21 cellular contexts compared by ENCODE assay signal in the genomic region with DNA sequence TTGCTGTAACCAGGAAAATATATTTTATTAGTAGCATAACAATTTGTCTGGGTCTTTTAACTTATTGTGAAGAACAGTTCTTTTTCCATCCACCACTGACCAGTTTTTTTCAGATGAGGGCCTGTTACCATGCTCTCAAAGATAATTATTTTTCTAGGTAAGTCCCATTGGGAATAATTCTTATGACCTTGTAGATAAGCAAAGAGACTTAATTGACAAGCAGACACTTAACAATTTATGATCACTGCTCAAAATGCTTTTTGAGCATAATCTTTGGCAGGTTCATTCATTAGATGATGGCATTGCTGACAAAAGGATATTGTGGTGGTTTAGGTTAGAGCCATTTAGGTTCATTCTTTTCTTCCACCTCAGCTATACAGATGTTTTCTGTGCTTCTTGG. TPM values are rescaled to one million over a fixed set of nuclear protein-coding genes. Genes with fewer than 3 reads are reported as not detected.
DNase-seq lines count a peak whose midpoint lies in the region; ATAC-seq and TF ChIP-seq lines count a peak whose summit lies in the region.
"Had no signal": no experiment of that assay in that cellular context is flagged by ENCODE, and none has a peak within 500 bp of the region (broad histone marks: within the 10 kb centered on the region; RNA-seq: fewer than 3 reads in every experiment).

No MANE protein-coding gene starts in this region.

- POLR2A ChIA-PET in activated CD4-positive, alpha-beta T cell treated with anti-CD3 and anti-CD28 coated beads for 36 hours (lab: Charles Lee): interaction anchor here (0.6 kb wide), 1 partner anchor 111 kb away, joined by 3 read pairs; no protein-coding TSS in a partner anchor
- POLR2A ChIA-PET in activated CD4-positive, alpha-beta T cell treated with anti-CD3 and anti-CD28 coated beads, Interleukin-2, amount 10 ng/mL, durations not matched to agents 7 days and 5 days (lab: Charles Lee): no interaction called here
- POLR2A ChIA-PET in WTC11 (lab: Charles Lee): interaction anchor here (0.7 kb wide), 1 partner anchor 78 kb away, joined by 3 read pairs; no protein-coding TSS in a partner anchor

- no peaks in the 10 kb centered on the region for H3K27me3 Mint-ChIP-seq in activated CD4-positive, alpha-beta T cell treated with anti-CD3 and anti-CD28 coated beads for 36 hours
- H3K27me3 Mint-ChIP-seq in activated CD4-positive, alpha-beta T cell treated with anti-CD3 and anti-CD28 coated beads, Interleukin-2, amount 10 ng/mL, durations not matched to agents 7 days and 5 days: no peaks in the 10 kb centered on the region
- no peaks in the 10 kb centered on the region for H3K27me3 Mint-ChIP-seq in WTC11 (ENCODE audit: low read depth)
- H3K27me3 Mint-ChIP-seq: CD4-positive, CD25-positive, alpha-beta regulatory T cell had no signal

- H3K36me3 ChIP-seq in sigmoid colon: no peaks in the 10 kb centered on the region
- H3K36me3 ChIP-seq: BE2C had no signal

- intact Hi-C loops in activated CD4-positive, alpha-beta T cell treated with anti-CD3 and anti-CD28 coated beads for 36 hours (cut with DNase I, micrococcal nuclease): loop anchor here in 1 of 2 experiments (2.0 kb wide), 1 partner anchor 16 kb away; no protein-coding TSS in a partner anchor
- intact Hi-C loops in sigmoid colon (cut with DNase I): no loop called here

- H3K4me3 Mint-ChIP-seq in activated CD4-positive, alpha-beta T cell treated with anti-CD3 and anti-CD28 coated beads for 36 hours: no peak overlapping the region
- no peak overlapping the region for H3K4me3 Mint-ChIP-seq in activated CD4-positive, alpha-beta T cell treated with anti-CD3 and anti-CD28 coated beads, Interleukin-2, amount 10 ng/mL, durations not matched to agents 7 days and 5 days
- no peak overlapping the region for H3K4me3 Mint-ChIP-seq in WTC11

- CTCF ChIA-PET in activated CD4-positive, alpha-beta T cell treated with anti-CD3 and anti-CD28 coated beads for 36 hours (lab: Charles Lee): interaction anchor here (1.0 kb wide), 1 partner anchor 22 kb away, joined by 3 read pairs; no protein-coding TSS in a partner anchor
- CTCF ChIA-PET in activated CD4-positive, alpha-beta T cell treated with anti-CD3 and anti-CD28 coated beads, Interleukin-2, amount 10 ng/mL, durations not matched to agents 7 days and 5 days (lab: Charles Lee): interaction anchor here (0.7 kb wide), 1 partner anchor 98 kb away, joined by 3 read pairs; no protein-coding TSS in a partner anchor
- CTCF ChIA-PET in WTC11 (lab: Charles Lee): interaction anchor here (0.7 to 1.2 kb wide), 2 partner anchors 25 to 218 kb away, joined by 5 to 8 read pairs; no protein-coding TSS in a partner anchor

- H3K9me3 Mint-ChIP-seq in activated CD4-positive, alpha-beta T cell treated with anti-CD3 and anti-CD28 coated beads for 36 hours (ENCODE audit: low read depth): no peaks in the 10 kb centered on the region
- no peaks in the 10 kb centered on the region for H3K9me3 Mint-ChIP-seq in activated CD4-positive, alpha-beta T cell treated with anti-CD3 and anti-CD28 coated beads, Interleukin-2, amount 10 ng/mL, durations not matched to agents 7 days and 5 days
- H3K9me3 Mint-ChIP-seq in WTC11: no peaks in the 10 kb centered on the region

- no peak for ATAC-seq in activated CD4-positive, alpha-beta T cell treated with anti-CD3 and anti-CD28 coated beads for 36 hours
- no peak for ATAC-seq in WTC11
- ATAC-seq: Right ventricle myocardium inferior had no signal

- no peak overlapping the region for H3K4me3 ChIP-seq in sigmoid colon
- H3K4me3 ChIP-seq: SJSA1 had no signal

- DNase-seq in activated CD4-positive, alpha-beta T cell treated with anti-CD3 and anti-CD28 coated beads for 36 hours: no peak
- DNase-seq in activated CD4-positive, alpha-beta T cell treated with anti-CD3 and anti-CD28 coated beads, Interleukin-2, amount 10 ng/mL, durations not matched to agents 7 days and 5 days: no peak
- peak; percentile 15 for DNase-seq in NCI-H1436 treated with DMSO at 0.1 percent for 48 hours (lab: John Stamatoyannopoulos, UW)
- DNase-seq in WTC11 (ENCODE audit: low spot score): no peak
- DNase-seq in sigmoid colon: no peak
- DNase-seq in NCI-H82 treated with DMSO at 0.1 percent for 48 hours (lab: John Stamatoyannopoulos, UW; ENCODE audit: unreplicated experiment): no peak
- DNase-seq in AG08396 (ENCODE audit: low spot score): no peak
- no peak for DNase-seq in occipital lobe (lab: John Stamatoyannopoulos, UW)
- DNase-seq: BE2C; CD4-positive, CD25-positive, alpha-beta regulatory T cell; EL; GF-D8; KBM-7; NCI-H1930; NCI-H2171; NCI-H345; NCI-H524; NCI-H774; OCI-M1 had no signal

- no peak for TF ChIP-seq EP300 in sigmoid colon (IDR thresholded peaks at IDR 0.05)

- peaks cover 67% of the 10 kb centered on the region for H3K4me1 Mint-ChIP-seq in activated CD4-positive, alpha-beta T cell treated with anti-CD3 and anti-CD28 coated beads for 36 hours
- peaks cover 49% of the 10 kb centered on the region for H3K4me1 Mint-ChIP-seq in activated CD4-positive, alpha-beta T cell treated with anti-CD3 and anti-CD28 coated beads, Interleukin-2, amount 10 ng/mL, durations not matched to agents 7 days and 5 days
- H3K4me1 Mint-ChIP-seq in WTC11: peaks cover 47% of the 10 kb centered on the region

- H3K9me3 ChIP-seq in sigmoid colon: no peaks in the 10 kb centered on the region
- H3K9me3 ChIP-seq: BE2C, SJSA1 had no signal

- H3K27ac Mint-ChIP-seq in activated CD4-positive, alpha-beta T cell treated with anti-CD3 and anti-CD28 coated beads for 36 hours: peak overlapping the region; percentile 13
- no peak overlapping the region for H3K27ac Mint-ChIP-seq in activated CD4-positive, alpha-beta T cell treated with anti-CD3 and anti-CD28 coated beads, Interleukin-2, amount 10 ng/mL, durations not matched to agents 7 days and 5 days
- peak overlapping the region; percentile 36 for H3K27ac Mint-ChIP-seq in WTC11
- H3K27ac Mint-ChIP-seq: CD4-positive, CD25-positive, alpha-beta regulatory T cell had no signal

- peak overlapping the region in 3 of 4 donors; percentile 73 to 99 (median 97) for H3K27ac ChIP-seq in sigmoid colon
- H3K27ac ChIP-seq: SJSA1 had no signal

- TF ChIP-seq CTCF in WTC11 (IDR thresholded peaks at IDR 0.05): no peak
- no peak for TF ChIP-seq CTCF in sigmoid colon (IDR thresholded peaks at IDR 0.05)

- no peak for TF ChIP-seq POLR2A in sigmoid colon (IDR thresholded peaks at IDR 0.05)

- peaks cover 6% of the 10 kb centered on the region for H3K36me3 Mint-ChIP-seq in activated CD4-positive, alpha-beta T cell treated with anti-CD3 and anti-CD28 coated beads for 36 hours (ENCODE audit: low read depth)
- H3K36me3 Mint-ChIP-seq in activated CD4-positive, alpha-beta T cell treated with anti-CD3 and anti-CD28 coated beads, Interleukin-2, amount 10 ng/mL, durations not matched to agents 7 days and 5 days (ENCODE audit: low read depth): no peaks in the 10 kb centered on the region
- 0 out of 2 replicates have a peak, but pooled peaks cover 2% of the 10 kb centered on the region for H3K36me3 Mint-ChIP-seq in WTC11

- no peaks in the 10 kb centered on the region for H3K27me3 ChIP-seq in sigmoid colon
- H3K27me3 ChIP-seq: BE2C, SJSA1 had no signal

- H3K4me1 ChIP-seq in sigmoid colon: peaks cover 0 to 84% (median 69%) of the 10 kb centered on the region in 4 donors

TF ChIP-seq in WTC11, 78 proteins besides CTCF, POLR2A, EP300 and RAD21 (continues in another document):
- TF ChIP-seq ZNF396 (CRISPR knock-in tag; IDR thresholded peaks at IDR 0.05; ENCODE audit: borderline replicate concordance) (no peak), NFATC4 (CRISPR knock-in tag; IDR thresholded peaks at IDR 0.05) (no peak), PRRX2 (CRISPR knock-in tag; IDR thresholded peaks at IDR 0.05) (no peak), TEAD4 (CRISPR knock-in tag; IDR thresholded peaks at IDR 0.05) (no peak), NFE2L1 (CRISPR knock-in tag; IDR thresholded peaks at IDR 0.05) (no peak)
- TF ChIP-seq, protein P1, sequence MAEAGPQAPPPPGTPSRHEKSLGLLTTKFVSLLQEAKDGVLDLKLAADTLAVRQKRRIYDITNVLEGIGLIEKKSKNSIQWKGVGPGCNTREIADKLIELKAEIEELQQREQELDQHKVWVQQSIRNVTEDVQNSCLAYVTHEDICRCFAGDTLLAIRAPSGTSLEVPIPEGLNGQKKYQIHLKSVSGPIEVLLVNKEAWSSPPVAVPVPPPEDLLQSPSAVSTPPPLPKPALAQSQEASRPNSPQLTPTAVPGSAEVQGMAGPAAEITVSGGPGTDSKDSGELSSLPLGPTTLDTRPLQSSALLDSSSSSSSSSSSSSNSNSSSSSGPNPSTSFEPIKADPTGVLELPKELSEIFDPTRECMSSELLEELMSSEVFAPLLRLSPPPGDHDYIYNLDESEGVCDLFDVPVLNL (CRISPR knock-in tag; IDR thresholded peaks at IDR 0.05; ENCODE audit: borderline replicate concordance, low read depth): no peak
- TF ChIP-seq, protein P2, sequence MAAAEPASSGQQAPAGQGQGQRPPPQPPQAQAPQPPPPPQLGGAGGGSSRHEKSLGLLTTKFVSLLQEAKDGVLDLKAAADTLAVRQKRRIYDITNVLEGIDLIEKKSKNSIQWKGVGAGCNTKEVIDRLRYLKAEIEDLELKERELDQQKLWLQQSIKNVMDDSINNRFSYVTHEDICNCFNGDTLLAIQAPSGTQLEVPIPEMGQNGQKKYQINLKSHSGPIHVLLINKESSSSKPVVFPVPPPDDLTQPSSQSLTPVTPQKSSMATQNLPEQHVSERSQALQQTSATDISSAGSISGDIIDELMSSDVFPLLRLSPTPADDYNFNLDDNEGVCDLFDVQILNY (CRISPR knock-in tag; IDR thresholded peaks at IDR 0.05): no peak
- TF ChIP-seq, protein P3, sequence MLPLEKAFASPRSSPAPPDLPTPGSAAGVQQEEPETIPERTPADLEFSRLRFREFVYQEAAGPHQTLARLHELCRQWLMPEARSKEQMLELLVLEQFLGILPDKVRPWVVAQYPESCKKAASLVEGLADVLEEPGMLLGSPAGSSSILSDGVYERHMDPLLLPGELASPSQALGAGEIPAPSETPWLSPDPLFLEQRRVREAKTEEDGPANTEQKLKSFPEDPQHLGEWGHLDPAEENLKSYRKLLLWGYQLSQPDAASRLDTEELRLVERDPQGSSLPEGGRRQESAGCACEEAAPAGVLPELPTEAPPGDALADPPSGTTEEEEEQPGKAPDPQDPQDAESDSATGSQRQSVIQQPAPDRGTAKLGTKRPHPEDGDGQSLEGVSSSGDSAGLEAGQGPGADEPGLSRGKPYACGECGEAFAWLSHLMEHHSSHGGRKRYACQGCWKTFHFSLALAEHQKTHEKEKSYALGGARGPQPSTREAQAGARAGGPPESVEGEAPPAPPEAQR (CRISPR knock-in tag; IDR thresholded peaks at IDR 0.05): no peak

RNA-seq across cellular contexts. Expression of a gene that starts 6.6 kb away (rescaled TPM):
- 10 to 100 TPM; 28.5 to 29.1 TPM for total RNA-seq in activated CD4-positive, alpha-beta T cell treated with anti-CD3 and anti-CD28 coated beads for 36 hours
- total RNA-seq in activated CD4-positive, alpha-beta T cell treated with anti-CD3 and anti-CD28 coated beads, Interleukin-2, amount 10 ng/mL, durations not matched to agents 7 days and 5 days: 10 to 100 TPM; 24.5 to 25.1 TPM
- total RNA-seq in WTC11 (2021) (50.0 to 56.0 TPM (median 50.3 TPM) in 3 replicates), sigmoid colon (10 to 100 TPM; 49.0 to 59.0 (median 54.1) TPM), occipital lobe (88.1 TPM)
- 10 to 100 TPM in 1 of 3 donors, 1 to 10 TPM in 2; 3.6 to 12.3 (median 7.4) TPM for polyA plus RNA-seq in sigmoid colon
